Comparison of ENCODE assay signal across 1 cellular context in the genomic region with DNA sequence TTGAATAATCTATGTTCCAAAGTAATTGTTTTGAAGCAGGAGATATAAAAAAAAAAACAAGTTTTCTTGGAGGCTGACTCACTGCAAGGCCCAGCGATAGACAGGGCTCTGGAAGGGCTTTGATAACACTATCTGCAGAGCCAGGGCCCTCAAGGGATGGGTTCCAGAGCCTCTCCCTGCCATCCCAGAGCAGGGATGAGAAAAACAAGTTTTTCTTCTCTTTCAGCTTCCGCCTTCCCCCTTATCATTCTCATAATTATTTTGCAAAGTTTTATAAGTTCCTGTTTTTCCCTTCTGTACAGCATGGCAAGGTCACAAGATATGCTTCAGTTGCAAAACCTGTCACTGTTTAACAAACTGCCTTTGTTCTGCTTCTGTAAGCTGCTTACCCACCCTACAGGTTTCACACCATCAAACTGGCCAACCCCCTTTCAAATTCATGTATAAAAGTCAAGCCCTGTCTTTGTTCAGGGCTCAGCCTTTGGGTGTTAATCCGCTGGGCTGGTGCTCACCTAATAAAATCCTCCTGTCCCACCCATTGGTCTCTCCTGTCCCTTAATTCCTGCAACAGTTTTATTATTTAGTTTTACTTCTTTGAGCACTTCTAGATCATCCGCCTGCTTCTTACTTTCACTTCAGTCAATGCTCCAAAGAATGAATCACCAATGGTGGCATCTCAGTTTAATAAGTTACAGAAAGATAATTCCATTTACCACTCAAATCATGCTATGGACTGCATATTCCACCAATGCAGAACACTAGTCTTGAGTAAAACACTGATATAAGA.
TF ChIP-seq lines count a peak whose summit lies in the region.

No MANE protein-coding gene starts in this region.

TF ChIP-seq in K562, 482 proteins besides CTCF, POLR2A, EP300 and RAD21 (continued from another document and continues in another):
- TF ChIP-seq, protein P1, sequence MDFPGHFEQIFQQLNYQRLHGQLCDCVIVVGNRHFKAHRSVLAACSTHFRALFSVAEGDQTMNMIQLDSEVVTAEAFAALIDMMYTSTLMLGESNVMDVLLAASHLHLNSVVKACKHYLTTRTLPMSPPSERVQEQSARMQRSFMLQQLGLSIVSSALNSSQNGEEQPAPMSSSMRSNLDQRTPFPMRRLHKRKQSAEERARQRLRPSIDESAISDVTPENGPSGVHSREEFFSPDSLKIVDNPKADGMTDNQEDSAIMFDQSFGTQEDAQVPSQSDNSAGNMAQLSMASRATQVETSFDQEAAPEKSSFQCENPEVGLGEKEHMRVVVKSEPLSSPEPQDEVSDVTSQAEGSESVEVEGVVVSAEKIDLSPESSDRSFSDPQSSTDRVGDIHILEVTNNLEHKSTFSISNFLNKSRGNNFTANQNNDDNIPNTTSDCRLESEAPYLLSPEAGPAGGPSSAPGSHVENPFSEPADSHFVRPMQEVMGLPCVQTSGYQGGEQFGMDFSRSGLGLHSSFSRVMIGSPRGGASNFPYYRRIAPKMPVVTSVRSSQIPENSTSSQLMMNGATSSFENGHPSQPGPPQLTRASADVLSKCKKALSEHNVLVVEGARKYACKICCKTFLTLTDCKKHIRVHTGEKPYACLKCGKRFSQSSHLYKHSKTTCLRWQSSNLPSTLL (IDR thresholded peaks at IDR 0.05) = no peak
- no peak for TF ChIP-seq ZNF253 (CRISPR knock-in tag; conservative IDR thresholded peaks at IDR 0.05)
- TF ChIP-seq BACH1 (tag; IDR thresholded peaks at IDR 0.05) = peak; percentile 50; the same call in 1 of the 2 replicates
- no peak for TF ChIP-seq ZFP30 (CRISPR knock-in tag; IDR thresholded peaks at IDR 0.05; ENCODE audit: borderline replicate concordance)
- TF ChIP-seq, protein P2, sequence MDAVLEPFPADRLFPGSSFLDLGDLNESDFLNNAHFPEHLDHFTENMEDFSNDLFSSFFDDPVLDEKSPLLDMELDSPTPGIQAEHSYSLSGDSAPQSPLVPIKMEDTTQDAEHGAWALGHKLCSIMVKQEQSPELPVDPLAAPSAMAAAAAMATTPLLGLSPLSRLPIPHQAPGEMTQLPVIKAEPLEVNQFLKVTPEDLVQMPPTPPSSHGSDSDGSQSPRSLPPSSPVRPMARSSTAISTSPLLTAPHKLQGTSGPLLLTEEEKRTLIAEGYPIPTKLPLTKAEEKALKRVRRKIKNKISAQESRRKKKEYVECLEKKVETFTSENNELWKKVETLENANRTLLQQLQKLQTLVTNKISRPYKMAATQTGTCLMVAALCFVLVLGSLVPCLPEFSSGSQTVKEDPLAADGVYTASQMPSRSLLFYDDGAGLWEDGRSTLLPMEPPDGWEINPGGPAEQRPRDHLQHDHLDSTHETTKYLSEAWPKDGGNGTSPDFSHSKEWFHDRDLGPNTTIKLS (IDR thresholded peaks at IDR 0.05; ENCODE audit: borderline replicate concordance, low read depth) = peak; percentile 81; the same call in 1 of the 2 replicates
- peak; percentile 97 for TF ChIP-seq SMAD4 (CRISPR knock-in tag; conservative IDR thresholded peaks at IDR 0.05)
- TF ChIP-seq HNRNPLL (IDR thresholded peaks at IDR 0.05; ENCODE audit: low read depth, low read length, poor library complexity, severe bottlenecking) = no peak
- TF ChIP-seq TCF3 (CRISPR knock-in tag; IDR thresholded peaks at IDR 0.05) = peak; percentile 98
- no peak; the same call in 1 of the 2 replicates for TF ChIP-seq MEF2D (tag; conservative IDR thresholded peaks at IDR 0.05; ENCODE audit: low read depth)
- no peak for TF ChIP-seq NELFE (IDR thresholded peaks at IDR 0.05; ENCODE audit: insufficient read depth, insufficient read length)
- TF ChIP-seq SMARCE1 (IDR thresholded peaks at IDR 0.05) = peak; percentile 99
- peak; percentile 85; the same call in 1 of the 2 replicates for TF ChIP-seq NCOA1 (IDR thresholded peaks at IDR 0.05; ENCODE audit: low read depth)
- TF ChIP-seq NBN (IDR thresholded peaks at IDR 0.05; ENCODE audit: low read depth) = peak; percentile 65; the same call in 1 of the 2 replicates
- TF ChIP-seq, protein P3, sequence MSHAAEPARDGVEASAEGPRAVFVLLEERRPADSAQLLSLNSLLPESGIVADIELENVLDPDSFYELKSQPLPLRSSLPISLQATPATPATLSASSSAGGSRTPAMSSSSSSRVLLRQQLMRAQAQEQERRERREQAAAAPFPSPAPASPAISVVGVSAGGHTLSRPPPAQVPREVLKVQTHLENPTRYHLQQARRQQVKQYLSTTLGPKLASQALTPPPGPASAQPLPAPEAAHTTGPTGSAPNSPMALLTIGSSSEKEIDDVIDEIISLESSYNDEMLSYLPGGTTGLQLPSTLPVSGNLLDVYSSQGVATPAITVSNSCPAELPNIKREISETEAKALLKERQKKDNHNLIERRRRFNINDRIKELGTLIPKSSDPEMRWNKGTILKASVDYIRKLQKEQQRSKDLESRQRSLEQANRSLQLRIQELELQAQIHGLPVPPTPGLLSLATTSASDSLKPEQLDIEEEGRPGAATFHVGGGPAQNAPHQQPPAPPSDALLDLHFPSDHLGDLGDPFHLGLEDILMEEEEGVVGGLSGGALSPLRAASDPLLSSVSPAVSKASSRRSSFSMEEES (CRISPR knock-in tag; IDR thresholded peaks at IDR 0.05) = no peak; the same call in none of the 2 replicates
- no peak for TF ChIP-seq POLR2G (IDR thresholded peaks at IDR 0.05; ENCODE audit: low read depth, low read length)
- TF ChIP-seq FOXK1 (CRISPR knock-in tag; IDR thresholded peaks at IDR 0.05; ENCODE audit: borderline replicate concordance) = no peak
- no peak for TF ChIP-seq KAT2B (IDR thresholded peaks at IDR 0.05; ENCODE audit: low read depth, low read length)
- TF ChIP-seq FOXP1 (CRISPR knock-in tag; IDR thresholded peaks at IDR 0.05) = no peak
- TF ChIP-seq, protein P4, sequence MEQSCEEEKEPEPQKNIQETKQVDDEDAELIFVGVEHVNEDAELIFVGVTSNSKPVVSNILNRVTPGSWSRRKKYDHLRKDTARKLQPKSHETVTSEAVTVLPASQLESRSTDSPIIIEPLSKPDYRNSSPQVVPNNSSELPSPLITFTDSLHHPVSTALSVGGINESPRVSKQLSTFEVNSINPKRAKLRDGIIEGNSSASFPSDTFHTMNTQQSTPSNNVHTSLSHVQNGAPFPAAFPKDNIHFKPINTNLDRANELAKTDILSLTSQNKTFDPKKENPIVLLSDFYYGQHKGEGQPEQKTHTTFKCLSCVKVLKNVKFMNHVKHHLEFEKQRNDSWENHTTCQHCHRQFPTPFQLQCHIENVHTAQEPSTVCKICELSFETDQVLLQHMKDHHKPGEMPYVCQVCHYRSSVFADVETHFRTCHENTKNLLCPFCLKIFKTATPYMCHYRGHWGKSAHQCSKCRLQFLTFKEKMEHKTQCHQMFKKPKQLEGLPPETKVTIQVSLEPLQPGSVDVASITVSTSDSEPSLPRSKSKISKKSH (CRISPR knock-in tag; IDR thresholded peaks at IDR 0.05) = peak; percentile 96
- TF ChIP-seq SREBF2 (CRISPR knock-in tag; IDR thresholded peaks at IDR 0.05) = no peak
- no peak; the same call in 1 of the 2 replicates for TF ChIP-seq BRD4 (IDR thresholded peaks at IDR 0.05)
- TF ChIP-seq ZNF324 (CRISPR knock-in tag; IDR thresholded peaks at IDR 0.05) = peak; percentile 44; the same call in 1 of the 2 replicates
- no peak for TF ChIP-seq POU5F1 (IDR thresholded peaks at IDR 0.05; ENCODE audit: borderline replicate concordance, low read depth, low read length, partially characterized antibody)
- no peak for TF ChIP-seq KLF1 (tag; IDR thresholded peaks at IDR 0.05)
- TF ChIP-seq FOXJ3 (CRISPR knock-in tag; IDR thresholded peaks at IDR 0.05) = no peak
- TF ChIP-seq ETV5 (CRISPR knock-in tag; IDR thresholded peaks at IDR 0.05; ENCODE audit: low read depth) = peak; percentile 75
- TF ChIP-seq MAFK (IDR thresholded peaks at IDR 0.05; ENCODE audit: low read length) = peak; percentile 37; the same call in 1 of the 2 replicates
- TF ChIP-seq KLF10 (CRISPR knock-in tag; IDR thresholded peaks at IDR 0.05) = no peak
- TF ChIP-seq CC2D1A (IDR thresholded peaks at IDR 0.05) = peak; percentile 96
- peak; percentile 99 for TF ChIP-seq SMARCA4 (IDR thresholded peaks at IDR 0.05)
- TF ChIP-seq NFE2 (IDR thresholded peaks at IDR 0.05; ENCODE audit: low read depth) = peak; percentile 72
- no peak for TF ChIP-seq LARP7 (IDR thresholded peaks at IDR 0.05)
- TF ChIP-seq ZBED1 (IDR thresholded peaks at IDR 0.05) = peak; percentile 39; the same call in 1 of the 2 replicates
- peak; percentile 45; the same call in 1 of the 2 replicates for TF ChIP-seq MTA1 (IDR thresholded peaks at IDR 0.05; ENCODE audit: borderline replicate concordance)
- TF ChIP-seq, protein P5, sequence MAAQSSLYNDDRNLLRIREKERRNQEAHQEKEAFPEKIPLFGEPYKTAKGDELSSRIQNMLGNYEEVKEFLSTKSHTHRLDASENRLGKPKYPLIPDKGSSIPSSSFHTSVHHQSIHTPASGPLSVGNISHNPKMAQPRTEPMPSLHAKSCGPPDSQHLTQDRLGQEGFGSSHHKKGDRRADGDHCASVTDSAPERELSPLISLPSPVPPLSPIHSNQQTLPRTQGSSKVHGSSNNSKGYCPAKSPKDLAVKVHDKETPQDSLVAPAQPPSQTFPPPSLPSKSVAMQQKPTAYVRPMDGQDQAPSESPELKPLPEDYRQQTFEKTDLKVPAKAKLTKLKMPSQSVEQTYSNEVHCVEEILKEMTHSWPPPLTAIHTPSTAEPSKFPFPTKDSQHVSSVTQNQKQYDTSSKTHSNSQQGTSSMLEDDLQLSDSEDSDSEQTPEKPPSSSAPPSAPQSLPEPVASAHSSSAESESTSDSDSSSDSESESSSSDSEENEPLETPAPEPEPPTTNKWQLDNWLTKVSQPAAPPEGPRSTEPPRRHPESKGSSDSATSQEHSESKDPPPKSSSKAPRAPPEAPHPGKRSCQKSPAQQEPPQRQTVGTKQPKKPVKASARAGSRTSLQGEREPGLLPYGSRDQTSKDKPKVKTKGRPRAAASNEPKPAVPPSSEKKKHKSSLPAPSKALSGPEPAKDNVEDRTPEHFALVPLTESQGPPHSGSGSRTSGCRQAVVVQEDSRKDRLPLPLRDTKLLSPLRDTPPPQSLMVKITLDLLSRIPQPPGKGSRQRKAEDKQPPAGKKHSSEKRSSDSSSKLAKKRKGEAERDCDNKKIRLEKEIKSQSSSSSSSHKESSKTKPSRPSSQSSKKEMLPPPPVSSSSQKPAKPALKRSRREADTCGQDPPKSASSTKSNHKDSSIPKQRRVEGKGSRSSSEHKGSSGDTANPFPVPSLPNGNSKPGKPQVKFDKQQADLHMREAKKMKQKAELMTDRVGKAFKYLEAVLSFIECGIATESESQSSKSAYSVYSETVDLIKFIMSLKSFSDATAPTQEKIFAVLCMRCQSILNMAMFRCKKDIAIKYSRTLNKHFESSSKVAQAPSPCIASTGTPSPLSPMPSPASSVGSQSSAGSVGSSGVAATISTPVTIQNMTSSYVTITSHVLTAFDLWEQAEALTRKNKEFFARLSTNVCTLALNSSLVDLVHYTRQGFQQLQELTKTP (IDR thresholded peaks at IDR 0.05; ENCODE audit: low read depth in 1 of 2, partially characterized antibody in 2 of 2) = peak; percentile 25 to 72
- TF ChIP-seq SMAD2 (IDR thresholded peaks at IDR 0.05; ENCODE audit: low read depth, low read length) = no peak
- no peak for TF ChIP-seq KAT8 (IDR thresholded peaks at IDR 0.05; ENCODE audit: low read depth)
- TF ChIP-seq, protein P6, sequence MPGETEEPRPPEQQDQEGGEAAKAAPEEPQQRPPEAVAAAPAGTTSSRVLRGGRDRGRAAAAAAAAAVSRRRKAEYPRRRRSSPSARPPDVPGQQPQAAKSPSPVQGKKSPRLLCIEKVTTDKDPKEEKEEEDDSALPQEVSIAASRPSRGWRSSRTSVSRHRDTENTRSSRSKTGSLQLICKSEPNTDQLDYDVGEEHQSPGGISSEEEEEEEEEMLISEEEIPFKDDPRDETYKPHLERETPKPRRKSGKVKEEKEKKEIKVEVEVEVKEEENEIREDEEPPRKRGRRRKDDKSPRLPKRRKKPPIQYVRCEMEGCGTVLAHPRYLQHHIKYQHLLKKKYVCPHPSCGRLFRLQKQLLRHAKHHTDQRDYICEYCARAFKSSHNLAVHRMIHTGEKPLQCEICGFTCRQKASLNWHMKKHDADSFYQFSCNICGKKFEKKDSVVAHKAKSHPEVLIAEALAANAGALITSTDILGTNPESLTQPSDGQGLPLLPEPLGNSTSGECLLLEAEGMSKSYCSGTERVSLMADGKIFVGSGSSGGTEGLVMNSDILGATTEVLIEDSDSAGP (CRISPR knock-in tag; IDR thresholded peaks at IDR 0.05) = no peak
- TF ChIP-seq ZKSCAN3 (CRISPR knock-in tag; IDR thresholded peaks at IDR 0.05) = no peak
- no peak for TF ChIP-seq ZNF668 (CRISPR knock-in tag; IDR thresholded peaks at IDR 0.05)
